ENCODE assay signal across 9 cellular contexts in the genomic region with DNA sequence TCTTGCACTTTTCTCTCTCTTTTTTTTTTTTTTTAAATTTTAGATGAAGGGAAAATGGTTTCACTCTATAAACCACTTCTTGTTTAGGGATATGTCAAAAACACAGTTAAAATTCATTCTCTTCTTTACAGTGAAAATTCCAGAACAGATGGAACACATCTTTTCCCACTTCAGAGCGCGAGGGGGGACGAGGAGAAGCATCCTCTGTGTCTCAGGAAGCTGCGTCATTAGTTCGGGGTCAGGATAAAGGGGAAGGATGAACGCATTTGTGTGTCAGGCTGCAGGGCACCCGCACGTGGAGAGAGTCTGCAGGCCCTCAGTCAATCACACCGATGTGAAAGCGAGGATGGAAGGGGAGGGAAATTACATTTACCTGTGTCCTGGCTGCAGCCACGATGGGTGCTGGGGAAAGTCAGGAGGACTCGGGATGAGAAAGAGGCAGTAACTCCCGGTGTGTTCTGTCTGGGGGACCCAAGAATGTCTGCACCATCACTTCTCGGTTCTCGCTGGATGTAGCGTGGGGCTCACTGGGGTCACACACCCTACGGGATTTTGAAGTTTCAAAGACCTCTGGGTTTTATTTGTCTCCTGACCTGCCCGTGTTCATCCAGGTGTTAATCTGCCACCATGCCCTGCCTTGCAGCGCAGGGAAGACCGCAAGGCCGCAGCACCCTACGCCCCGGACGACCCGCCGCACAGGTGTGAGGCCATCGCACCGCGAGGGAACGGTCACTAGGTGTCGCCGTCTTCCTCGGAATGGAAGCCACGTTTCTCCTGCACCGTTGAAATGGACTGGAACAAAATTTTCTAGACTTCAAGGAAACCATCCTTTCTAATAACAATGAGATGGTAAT.
DNase-seq lines count a peak whose midpoint lies in the region; ATAC-seq and TF ChIP-seq lines count a peak whose summit lies in the region.
"Had no signal": no experiment of that assay in that cellular context is flagged by ENCODE, and none has a peak within 500 bp of the region (broad histone marks: within the 10 kb centered on the region; RNA-seq: fewer than 3 reads in every experiment).

No MANE protein-coding gene starts in this region.

- DNase-seq in CD8-positive, alpha-beta memory T cell, result peak; percentile 47 to 77 (median 54)
- DNase-seq in LoVo (ENCODE audit: low spot score) (peak; percentile 70), chondrocyte (ENCODE audit: low spot score) (no peak), right lobe of liver (peak in 2 of 3 donors; percentile 70 to 75), GF-D8 (lab: John Stamatoyannopoulos, UW) (no peak)
- peak; percentile 85 for DNase-seq in activated CD4-positive, alpha-beta T cell treated with anti-CD3 and anti-CD28 coated beads for 36 hours
- DNase-seq in stimulated activated CD8-positive, alpha-beta memory T cell treated with anti-CD3 and anti-CD28 coated beads, Interleukin-12 subunit alpha, Interleukin-12 subunit beta, amount 100 ng/mL, for 1 hour (ENCODE audit: low read depth), result peak; percentile 59

- H3K27me3 ChIP-seq in CD8-positive, alpha-beta memory T cell (ENCODE audit: insufficient read depth, low read length, poor library complexity, severe bottlenecking), result no peaks in the 10 kb centered on the region
- H3K27me3 ChIP-seq in right lobe of liver, result no peaks in the 10 kb centered on the region

- H3K4me3 ChIP-seq in CD8-positive, alpha-beta memory T cell (ENCODE audit: low read length), result no peak overlapping the region
- no peak overlapping the region for H3K4me3 ChIP-seq in right lobe of liver
- H3K4me3 ChIP-seq: SK-N-MC had no signal

- no peaks in the 10 kb centered on the region for H3K4me1 ChIP-seq in CD8-positive, alpha-beta memory T cell (ENCODE audit: insufficient read depth, low read length)
- no peaks in the 10 kb centered on the region for H3K4me1 ChIP-seq in right lobe of liver

- H3K4me3 Mint-ChIP-seq in CD8-positive, alpha-beta memory T cell, result peak overlapping the region in 2 of 7 donors; percentile 17
- H3K4me3 Mint-ChIP-seq in activated CD4-positive, alpha-beta T cell treated with anti-CD3 and anti-CD28 coated beads for 36 hours, result no peak overlapping the region
- H3K4me3 Mint-ChIP-seq in chondrocyte (ENCODE audit: unreplicated experiment), result no peak overlapping the region

- H3K36me3 ChIP-seq in CD8-positive, alpha-beta memory T cell (ENCODE audit: insufficient read depth, low read length), result no peaks in the 10 kb centered on the region
- no peaks in the 10 kb centered on the region for H3K36me3 ChIP-seq in right lobe of liver

- CTCF ChIA-PET in CD8-positive, alpha-beta memory T cell (lab: Charles Lee), result interaction anchor here (0.9 to 2.9 kb wide), 10 partner anchors 9 to 1528 kb away, joined by 3 to 15 read pairs (median 4); no protein-coding TSS in a partner anchor
- CTCF ChIA-PET in activated CD4-positive, alpha-beta T cell treated with anti-CD3 and anti-CD28 coated beads for 36 hours (lab: Charles Lee), result interaction anchor here (0.7 to 2.2 kb wide), 12 partner anchors 11 to 1419 kb away, joined by 3 to 8 read pairs (median 4); no protein-coding TSS in a partner anchor

- intact Hi-C loops in activated CD4-positive, alpha-beta T cell treated with anti-CD3 and anti-CD28 coated beads for 36 hours (cut with DNase I, micrococcal nuclease), result loop anchor here (1.0 to 5.0 kb wide), 5 partner anchors 542 to 1528 kb away; no protein-coding TSS in a partner anchor
- intact Hi-C loops in right lobe of liver (cut with DNase I), result no loop called here

- ATAC-seq in GM21360 (IDR thresholded peaks at IDR 0.05; ENCODE audit: unreplicated experiment) (peak; percentile 72), right lobe of liver (peak; percentile 80 to 89 (median 86))
- peak; percentile 93 for ATAC-seq in activated CD4-positive, alpha-beta T cell treated with anti-CD3 and anti-CD28 coated beads for 36 hours

- POLR2A ChIA-PET in CD8-positive, alpha-beta memory T cell (lab: Charles Lee), result no interaction called here
- POLR2A ChIA-PET in activated CD4-positive, alpha-beta T cell treated with anti-CD3 and anti-CD28 coated beads for 36 hours (lab: Charles Lee), result no interaction called here

- no peak overlapping the region for H3K27ac ChIP-seq in CD8-positive, alpha-beta memory T cell (ENCODE audit: low read depth, low read length)
- peak overlapping the region in 1 of 3 donors; percentile 9 for H3K27ac ChIP-seq in right lobe of liver
- H3K27ac ChIP-seq: SK-N-MC had no signal

- 19% methylated on average over 27 of the region's 35 CpGs for WGBS in right lobe of liver (ENCODE audit: insufficient coverage, low coverage, low lambda C conversion rate, missing lambda C conversion rate)

- peaks cover 3 to 8% (median 5%) of the 10 kb centered on the region in 3 donors for H3K4me1 Mint-ChIP-seq in CD8-positive, alpha-beta memory T cell
- peaks cover 2% of the 10 kb centered on the region for H3K4me1 Mint-ChIP-seq in activated CD4-positive, alpha-beta T cell treated with anti-CD3 and anti-CD28 coated beads for 36 hours
- peaks cover 25% of the 10 kb centered on the region for H3K4me1 Mint-ChIP-seq in chondrocyte (ENCODE audit: low read depth)

- H3K9me3 Mint-ChIP-seq in CD8-positive, alpha-beta memory T cell, result no peaks in the 10 kb centered on the region
- H3K9me3 Mint-ChIP-seq in activated CD4-positive, alpha-beta T cell treated with anti-CD3 and anti-CD28 coated beads for 36 hours (ENCODE audit: low read depth), result no peaks in the 10 kb centered on the region
- H3K9me3 Mint-ChIP-seq in chondrocyte (ENCODE audit: low read depth), result no peaks in the 10 kb centered on the region

- H3K9me3 ChIP-seq in CD8-positive, alpha-beta memory T cell (ENCODE audit: low read length), result no peaks in the 10 kb centered on the region
- H3K9me3 ChIP-seq in right lobe of liver, result no peaks in the 10 kb centered on the region

- no peak overlapping the region for H3K27ac Mint-ChIP-seq in CD8-positive, alpha-beta memory T cell
- H3K27ac Mint-ChIP-seq in activated CD4-positive, alpha-beta T cell treated with anti-CD3 and anti-CD28 coated beads for 36 hours, result no peak overlapping the region
- H3K27ac Mint-ChIP-seq in chondrocyte (ENCODE audit: unreplicated experiment), result peak overlapping the region; percentile 71

- H3K36me3 Mint-ChIP-seq in CD8-positive, alpha-beta memory T cell, result no peaks in the 10 kb centered on the region
- H3K36me3 Mint-ChIP-seq in activated CD4-positive, alpha-beta T cell treated with anti-CD3 and anti-CD28 coated beads for 36 hours (ENCODE audit: low read depth), result no peaks in the 10 kb centered on the region
- H3K36me3 Mint-ChIP-seq in chondrocyte (ENCODE audit: low read depth), result no peaks in the 10 kb centered on the region

- TF ChIP-seq CTCF in chondrocyte (IDR thresholded peaks at IDR 0.05), result peak; percentile 99
- peak; percentile 83 to 93 (median 90) for TF ChIP-seq CTCF in right lobe of liver (IDR thresholded peaks at IDR 0.05)

- TF ChIP-seq POLR2A in right lobe of liver (IDR thresholded peaks at IDR 0.05), result no peak

- H3K27me3 Mint-ChIP-seq in CD8-positive, alpha-beta memory T cell, result peaks cover 7 to 13% of the 10 kb centered on the region in 2 donors
- peaks cover 23% of the 10 kb centered on the region for H3K27me3 Mint-ChIP-seq in activated CD4-positive, alpha-beta T cell treated with anti-CD3 and anti-CD28 coated beads for 36 hours
- no peaks in the 10 kb centered on the region for H3K27me3 Mint-ChIP-seq in chondrocyte (ENCODE audit: low read depth)

Comparison
In these comparisons a context has a peak if more than half of its experiments do, and no peak if none do; other contexts are left out.
1. DNase-seq: peak in CD8-positive, alpha-beta memory T cell (5 of 5), LoVo (single experiment), activated CD4-positive, alpha-beta T cell treated with anti-CD3 and anti-CD28 coated beads for 36 hours (single experiment), right lobe of liver (2 of 3) and stimulated activated CD8-positive, alpha-beta memory T cell treated with anti-CD3 and anti-CD28 coated beads, Interleukin-12 subunit alpha, Interleukin-12 subunit beta, amount 100 ng/mL, for 1 hour (single experiment); none in chondrocyte (single experiment) and GF-D8 (single experiment).
2. intact Hi-C loops: an anchor here in activated CD4-positive, alpha-beta T cell treated with anti-CD3 and anti-CD28 coated beads for 36 hours (1.0 to 5.0 kb wide); none called in right lobe of liver.
3. Peak in every context shown above with its lines, with median percentiles within 50 percentile points of each other: ATAC-seq.